Comparison of ENCODE assay signal across 25 cellular contexts in the genomic region with DNA sequence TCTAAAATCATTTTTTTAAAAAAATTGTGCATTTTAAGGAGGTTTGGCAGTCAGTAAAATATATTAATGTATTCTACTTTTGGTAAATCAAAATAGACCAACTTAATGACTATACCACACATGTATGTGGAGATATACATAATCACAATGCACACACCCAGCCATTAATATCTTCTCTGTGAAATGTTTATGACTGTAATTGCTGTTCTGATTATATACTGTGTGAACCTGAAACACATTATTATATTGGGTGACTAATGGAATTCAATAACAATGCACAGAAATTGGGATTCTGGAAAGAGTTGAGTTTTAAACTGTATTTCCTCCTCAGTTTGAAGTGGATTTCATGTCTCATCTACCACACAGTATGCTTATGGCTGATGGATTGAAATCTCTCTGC.
"Had no signal": no experiment of that assay in that cellular context is flagged by ENCODE, and none has a peak within 500 bp of the region (broad histone marks: within the 10 kb centered on the region; RNA-seq: fewer than 3 reads in every experiment).

No MANE protein-coding gene starts in this region.

- H3K9me3 ChIP-seq: ovary, psoas muscle, suprapubic skin, testis, tibial artery, transverse colon, upper lobe of right lung, uterus had no signal

- H3K27me3 ChIP-seq: neural progenitor cell, ovary, suprapubic skin, testis, tibial artery, transverse colon, upper lobe of right lung, uterus had no signal

- H3K4me1 ChIP-seq: testis, tibial artery, transverse colon, upper lobe of right lung, uterus had no signal

- DNase-seq: naive thymus-derived CD4-positive, alpha-beta T cell; natural killer cell; occipital lobe; ovary; posterior cingulate gyrus; psoas muscle; right cardiac atrium; stimulated activated CD4-positive, alpha-beta T cell treated with anti-CD3 and anti-CD28 coated beads, Interleukin-15, amount 100 ng/mL, for 24 hours; stimulated activated CD4-positive, alpha-beta T cell treated with anti-CD3 and anti-CD28 coated beads, Interleukin-2, amount 100 ng/mL, for 24 hours; stimulated activated CD4-positive, alpha-beta T cell treated with anti-CD3 and anti-CD28 coated beads, Interleukin-2, amount 100 ng/mL, for 48 hours; stimulated activated CD4-positive, alpha-beta T cell treated with anti-CD3 and anti-CD28 coated beads, Interleukin-4, amount 100 ng/mL, for 24 hours; stimulated activated naive B cell treated with anti-CD40 and anti-IgM and Interleukin-4, amounts not matched to agents 10 μg/mL and 1 μg/mL and 100 μg/mL, for 72 hours; stimulated activated naive CD4-positive, alpha-beta T cell treated with Interleukin-2 at 50 U/mL for 16 hours; substantia nigra; testis; tibial artery; transverse colon; upper lobe of right lung; uterus had no signal

- H3K27ac ChIP-seq: neural progenitor cell, ovary, parathyroid adenoma, psoas muscle, skin epidermis, suprapubic skin, testis, tibial artery, transverse colon, upper lobe of right lung, uterus had no signal

- H3K9ac ChIP-seq: neural progenitor cell, parathyroid adenoma had no signal

- H3K4me2 ChIP-seq: neural progenitor cell had no signal

- H3K36me3 ChIP-seq: neural progenitor cell, ovary, suprapubic skin, tibial artery, transverse colon, upper lobe of right lung, uterus had no signal

- H3K4me3 ChIP-seq: neural progenitor cell, ovary, psoas muscle, skin epidermis, suprapubic skin, testis, tibial artery, transverse colon, upper lobe of right lung, uterus had no signal

- H2AFZ ChIP-seq: neural progenitor cell, parathyroid adenoma had no signal

- ATAC-seq: naive thymus-derived CD4-positive, alpha-beta T cell; natural killer cell; psoas muscle; right cardiac atrium; sciatic nerve; stimulated activated effector memory CD8-positive, alpha-beta T cell treated with anti-CD3 and anti-CD28 coated beads, Interleukin-12 subunit alpha, Interleukin-12 subunit beta, amount 100 ng/mL, for 72 hours; stimulated activated naive B cell treated with anti-CD40 and anti-IgM and Interleukin-4, amounts not matched to agents 10 μg/mL and 1 μg/mL and 100 μg/mL, for 72 hours; upper lobe of right lung had no signal
